11 cellular contexts compared by ENCODE assay signal in genomic region chr3:170477395-170477794, GRCh38. TPM values are rescaled to one million over a fixed set of nuclear protein-coding genes. Genes with fewer than 3 reads are reported as not detected.
"Had no signal": no experiment of that assay in that cellular context is flagged by ENCODE, and none has a peak within 500 bp of the region (broad histone marks: within the 10 kb centered on the region; RNA-seq: fewer than 3 reads in every experiment).

No MANE protein-coding gene starts in this region.

- H3K4me3 Mint-ChIP-seq: activated CD4-positive, alpha-beta T cell treated with anti-CD3 and anti-CD28 coated beads, Interleukin-2, amount 10 ng/mL, durations not matched to agents 24 days and 14 days; neural crest cell had no signal

- DNase-seq: activated CD4-positive, alpha-beta T cell treated with anti-CD3 and anti-CD28 coated beads, Interleukin-2, amount 10 ng/mL, durations not matched to agents 24 days and 14 days; activated effector memory CD4-positive, alpha-beta T cell treated with Interleukin-2 at 50 U/mL for 16 hours; activated T-cell treated with anti-CD3 and anti-CD28 coated beads for 4 hours; anterior cingulate cortex; pancreas; stimulated activated CD4-positive, alpha-beta T cell treated with anti-CD3 and anti-CD28 coated beads, Interleukin-15, amount 100 ng/mL, for 24 hours; stimulated activated CD4-positive, alpha-beta T cell treated with anti-CD3 and anti-CD28 coated beads, Interleukin-4, amount 100 ng/mL, for 24 hours; T-helper 1 cell had no signal

- ATAC-seq: pancreas had no signal

- H3K27ac Mint-ChIP-seq: activated CD4-positive, alpha-beta T cell treated with anti-CD3 and anti-CD28 coated beads, Interleukin-2, amount 10 ng/mL, durations not matched to agents 24 days and 14 days; activated naive CD4-positive, alpha-beta T cell treated with anti-CD3 and anti-CD28 coated beads, Interleukin-2, amount 50 U/mL, for 72 hours had no signal

- H3K4me1 Mint-ChIP-seq: activated CD4-positive, alpha-beta T cell treated with anti-CD3 and anti-CD28 coated beads, Interleukin-2, amount 10 ng/mL, durations not matched to agents 24 days and 14 days; neural crest cell had no signal

- H3K4me3 ChIP-seq: pancreas, tibial nerve had no signal

- H3K9me3 Mint-ChIP-seq: activated CD4-positive, alpha-beta T cell treated with anti-CD3 and anti-CD28 coated beads, Interleukin-2, amount 10 ng/mL, durations not matched to agents 24 days and 14 days; activated naive CD4-positive, alpha-beta T cell treated with anti-CD3 and anti-CD28 coated beads, Interleukin-2, amount 50 U/mL, for 72 hours; neural crest cell had no signal

- H3K36me3 Mint-ChIP-seq: activated naive CD4-positive, alpha-beta T cell treated with anti-CD3 and anti-CD28 coated beads, Interleukin-2, amount 50 U/mL, for 72 hours had no signal

RNA-seq across cellular contexts. Expression of gene CLDN11, which starts 58.7 kb away (rescaled TPM):
- total RNA-seq: activated CD4-positive, alpha-beta T cell treated with anti-CD3 and anti-CD28 coated beads, Interleukin-2, amount 10 ng/mL, durations not matched to agents 24 days and 14 days; activated naive CD4-positive, alpha-beta T cell treated with anti-CD3 and anti-CD28 coated beads, Interleukin-2, amount 50 U/mL, for 72 hours had no signal
